In the genomic region with DNA sequence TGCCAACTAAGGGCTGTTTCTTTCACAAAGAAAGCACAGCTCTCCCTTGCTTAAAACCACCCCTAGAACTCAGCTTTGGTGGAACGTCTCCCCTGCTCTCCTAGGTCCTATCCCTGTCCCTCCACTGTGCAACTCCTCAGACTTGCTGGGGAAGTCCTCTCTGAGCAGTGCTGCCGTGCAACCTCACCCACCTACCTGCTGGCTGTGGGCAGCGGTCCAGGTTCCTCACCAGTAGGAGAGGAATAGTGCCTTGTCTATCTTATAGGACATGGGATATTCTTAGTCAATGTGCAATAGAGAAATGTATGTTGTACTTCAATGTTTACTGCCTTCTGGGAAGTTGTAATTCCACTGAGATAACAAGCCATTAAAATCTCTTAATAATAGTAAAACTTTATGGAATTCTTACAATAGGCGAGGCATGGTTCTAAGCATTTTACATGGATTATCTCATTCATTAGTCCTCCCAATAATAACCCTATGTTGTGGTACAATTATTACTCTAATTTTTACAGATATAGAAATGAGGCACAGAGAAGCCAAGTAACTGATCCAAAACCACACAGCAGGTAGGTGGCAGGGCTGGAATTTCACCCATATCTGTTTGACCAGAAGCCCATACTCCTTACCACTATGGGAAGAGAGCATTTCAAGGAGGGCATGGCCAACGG, we compare ENCODE assay signal across 14 cellular contexts. TPM values are rescaled to one million over a fixed set of nuclear protein-coding genes. Genes with fewer than 3 reads are reported as not detected.
A peak's percentile ranks its signal among the peaks of the same experiment; 100 is the strongest.
DNase-seq lines count a peak whose midpoint lies in the region; ATAC-seq, FAIRE-seq and TF ChIP-seq lines count a peak whose summit lies in the region.
"Had no signal": no experiment of that assay in that cellular context is flagged by ENCODE, and none has a peak within 500 bp of the region (broad histone marks: within the 10 kb centered on the region; RNA-seq: fewer than 3 reads in every experiment).

No MANE protein-coding gene starts in this region.

- H4K91ac ChIP-seq in H1 (replicated peaks; ENCODE audit: insufficient read length, low read length), result no peak overlapping the region

- H4K20me1 ChIP-seq in H1 (replicated peaks in 1 of 2; ENCODE audit: control insufficient read depth in 1 of 2, insufficient read depth in 2 of 2, low read length in 2 of 2) (peaks cover 0 to 4% of the 10 kb centered on the region in 2 experiments), Karpas-422 (ENCODE audit: insufficient read depth, low read depth, low read length) (no peaks in the 10 kb centered on the region)

- no peak overlapping the region for H2BK15ac ChIP-seq in H1 (ENCODE audit: low read length)

- H3K18ac ChIP-seq in H1 (ENCODE audit: extremely low read depth, low read length), result no peak overlapping the region

- H3K79me1 ChIP-seq in H1 (ENCODE audit: low read depth, low read length), result no peaks in the 10 kb centered on the region; the same call in 1 of the 2 replicates

- H3K27ac ChIP-seq in H1 (ENCODE audit: low read depth, low read length) (no peak overlapping the region), mucosa of rectum (ENCODE audit: low read depth in 2 of 2, low read length in 2 of 2) (peak overlapping the region; percentile 40 to 80), thoracic aorta (peak overlapping the region; percentile 94 to 97), Karpas-422 (ENCODE audit: low read length) (no peak overlapping the region)

- H2BK120ac ChIP-seq in H1 (replicated peaks; ENCODE audit: low read depth, low read length), result no peak overlapping the region

- CTCF ChIA-PET in H1 (lab: Charles Lee; ENCODE audit: partially characterized antibody), result interaction anchor here (1.0 to 3.6 kb wide), 3 partner anchors 21 to 120 kb away, joined by 4 to 17 read pairs (median 5); no protein-coding TSS in a partner anchor

- H3K56ac ChIP-seq in H1 (replicated peaks; ENCODE audit: insufficient read length, low read depth, low read length), result no peak overlapping the region

- H3K79me2 ChIP-seq in H1 (ENCODE audit: control insufficient read depth in 1 of 2, insufficient read depth in 2 of 2, low read length in 2 of 2) (no peaks in the 10 kb centered on the region), Karpas-422 (ENCODE audit: low read length) (no peaks in the 10 kb centered on the region)

- no peak overlapping the region for H4K8ac ChIP-seq in H1 (ENCODE audit: extremely low read depth, insufficient read depth, low read length)

- H3K4me1 ChIP-seq in H1 (replicated peaks in 1 of 4; ENCODE audit: control insufficient read depth in 3 of 4, insufficient read depth in 4 of 4, low read length in 3 of 4), result peaks cover 0 to 12% (median 6%) of the 10 kb centered on the region in 4 experiments; a peak in 6 of 7 replicates
- peaks cover under 1 to 23% of the 10 kb centered on the region in 2 donors for H3K4me1 ChIP-seq in mucosa of rectum (ENCODE audit: control insufficient read depth in 2 of 2, insufficient read depth in 2 of 2, low read length in 2 of 2)
- H3K4me1 ChIP-seq in thoracic aorta (ENCODE audit: control insufficient read depth in 1 of 2, low read depth in 2 of 2), result peaks cover 42 to 84% of the 10 kb centered on the region in 2 donors
- no peaks in the 10 kb centered on the region for H3K4me1 ChIP-seq in Karpas-422 (ENCODE audit: low read length)

- peaks cover 0 to 4% (median 0%) of the 10 kb centered on the region in 4 experiments; a peak in 2 of 8 replicates for H3K36me3 ChIP-seq in H1 (ENCODE audit: control insufficient read depth in 2 of 4, insufficient read depth in 4 of 4, low read length in 3 of 4)
- H3K36me3 ChIP-seq in mucosa of rectum (ENCODE audit: control insufficient read depth in 2 of 2, insufficient read depth in 2 of 2, low read length in 2 of 2), result no peaks in the 10 kb centered on the region
- no peaks in the 10 kb centered on the region for H3K36me3 ChIP-seq in thoracic aorta
- H3K36me3 ChIP-seq in Karpas-422 (ENCODE audit: insufficient read depth, low read length), result no peaks in the 10 kb centered on the region

- no peak for ATAC-seq in thoracic aorta (ENCODE audit: insufficient number of reproducible peaks, low FRiP score, low read depth)
- no peak for ATAC-seq in HG03521 (IDR thresholded peaks at IDR 0.05; ENCODE audit: unreplicated experiment)
- ATAC-seq: natural killer cell treated with Interleukin-12 subunit alpha and Interleukin-12 subunit beta and Interleukin-15 and Interleukin-18, amount 100 ng/mL, for 72 hours had no signal

- WGBS in H1 (ENCODE audit: extremely low coverage in 1 of 2, insufficient coverage in 1 of 2, insufficient read length in 1 of 2, insufficient replicate concordance in 2 of 2, low coverage in 1 of 2, low lambda C conversion rate in 2 of 2, missing lambda C conversion rate in 1 of 2), 2 experiments, result 80% methylated on average over 5 of the region's 5 CpGs; no CpG with 5 or more reads in 1 of the 2 experiments

- TF ChIP-seq RAD21 in H1 (IDR thresholded peaks at IDR 0.05 in 1 of 2, conservative IDR thresholded peaks at IDR 0.05 in 1 of 2; ENCODE audit: low read depth in 2 of 2, low read length in 2 of 2), result no peak

- H2BK5ac ChIP-seq in H1 (ENCODE audit: low read depth, low read length), result no peak overlapping the region

- POLR2A ChIA-PET in H1 (lab: Charles Lee; ENCODE audit: partially characterized antibody), result interaction anchor here (1.1 kb wide), 1 partner anchor 45 kb away, joined by 3 read pairs; no protein-coding TSS in a partner anchor

- no peak overlapping the region for H3K14ac ChIP-seq in H1 (ENCODE audit: insufficient read length)

- no peak overlapping the region for H3K23ac ChIP-seq in H1 (ENCODE audit: insufficient read length)

- H2BK12ac ChIP-seq in H1 (ENCODE audit: low read depth, low read length), result no peak overlapping the region; the same call in 1 of the 2 replicates

- no peak overlapping the region for H3K4me3 ChIP-seq in LNCaP clone FGC (ENCODE audit: low read depth, low read length)
- no peak overlapping the region for H3K4me3 ChIP-seq in H1 (ENCODE audit: extremely low read depth in 1 of 4, insufficient read depth in 2 of 4, low read depth in 3 of 4, low read length in 4 of 4)
- no peak overlapping the region for H3K4me3 ChIP-seq in mucosa of rectum (ENCODE audit: low read length in 2 of 2)
- no peak overlapping the region for H3K4me3 ChIP-seq in thoracic aorta
- no peak overlapping the region for H3K4me3 ChIP-seq in Karpas-422 (ENCODE audit: low read length)

- H2BK20ac ChIP-seq in H1 (ENCODE audit: low read length), result no peak overlapping the region

- no peak overlapping the region for H2AK5ac ChIP-seq in H1 (ENCODE audit: low read depth, low read length)

- H3K9me3 ChIP-seq in H1 (ENCODE audit: insufficient read depth in 2 of 2, low read depth in 1 of 2, low read length in 1 of 2), result no peaks in the 10 kb centered on the region
- no peaks in the 10 kb centered on the region for H3K9me3 ChIP-seq in mucosa of rectum (ENCODE audit: control insufficient read depth in 2 of 2, low read length in 2 of 2)
- no peaks in the 10 kb centered on the region for H3K9me3 ChIP-seq in thoracic aorta
- H3K9me3 ChIP-seq in Karpas-422 (ENCODE audit: low read length), result no peaks in the 10 kb centered on the region

- no peak overlapping the region for H2AFZ ChIP-seq in H1 (ENCODE audit: low read length)
- H2AFZ ChIP-seq in Karpas-422 (ENCODE audit: low read length), result no peak overlapping the region

- H3K9ac ChIP-seq in H1 (replicated peaks in 1 of 4; ENCODE audit: extremely low read depth in 1 of 4, low read depth in 3 of 4, low read length in 3 of 4), result no peak overlapping the region
- no peak overlapping the region for H3K9ac ChIP-seq in mucosa of rectum (ENCODE audit: low read depth in 1 of 2, low read length in 2 of 2)
- H3K9ac ChIP-seq in Karpas-422 (ENCODE audit: low read length), result no peak overlapping the region

- TF ChIP-seq POLR2A in H1 (IDR thresholded peaks at IDR 0.05; ENCODE audit: control extremely low read depth in 1 of 2, low read depth in 2 of 2, low read length in 2 of 2), result no peak

- H3K4ac ChIP-seq in H1 (replicated peaks; ENCODE audit: insufficient read length, low read depth, low read length), result no peak overlapping the region

- peak; percentile 84 for DNase-seq in LNCaP clone FGC (ENCODE audit: low read depth)
- no peak for DNase-seq in H1 (ENCODE audit: low read depth in 1 of 2, low spot score in 2 of 2)
- no peak for DNase-seq in thoracic aorta (ENCODE audit: low spot score)
- DNase-seq in SKM-1 treated with dmso at 0.1 percent for 144 hours (lab: John Stamatoyannopoulos, UW; ENCODE audit: unreplicated experiment), result no peak
- DNase-seq in SK-N-DZ (ENCODE audit: low spot score), result no peak
- DNase-seq in Karpas-422, result no peak
- DNase-seq: activated CD4-positive, alpha-beta T cell treated with anti-CD3 and anti-CD28 coated beads, Interleukin-2, amount 10 ng/mL, durations not matched to agents 7 days and 5 days; erythroblast; immature natural killer cell; stimulated activated CD4-positive, alpha-beta T cell treated with anti-CD3 and anti-CD28 coated beads, Interleukin-4, amount 100 ng/mL, for 1 hour; stimulated activated naive CD4-positive, alpha-beta T cell had no signal

- TF ChIP-seq EP300 in H1 (IDR thresholded peaks at IDR 0.05; ENCODE audit: borderline replicate concordance in 1 of 2, low read depth in 2 of 2, low read length in 2 of 2), result no peak

- H4K5ac ChIP-seq in H1 (ENCODE audit: insufficient read length, low read depth, low read length), result no peak overlapping the region

- TF ChIP-seq CTCF in LNCaP clone FGC (IDR thresholded peaks at IDR 0.05; ENCODE audit: control insufficient read depth, extremely low read depth, insufficient read depth) (no peak), H1 (IDR thresholded peaks at IDR 0.05; ENCODE audit: control extremely low read depth in 1 of 3, insufficient read depth in 1 of 3, low read depth in 1 of 3, low read length in 3 of 3) (no peak), thoracic aorta (IDR thresholded peaks at IDR 0.05) (no peak)

- no peaks in the 10 kb centered on the region for H3K9me2 ChIP-seq in Karpas-422 (replicated peaks; ENCODE audit: insufficient read depth, low read length)

- FAIRE-seq in H1 (lab: Jason Lieb, UNC), result no peak

- no peaks in the 10 kb centered on the region for H3K27me3 ChIP-seq in H1 (replicated peaks in 1 of 4; ENCODE audit: control insufficient read depth in 3 of 4, extremely low read depth in 1 of 4, insufficient read depth in 3 of 4, low read length in 3 of 4)
- no peaks in the 10 kb centered on the region for H3K27me3 ChIP-seq in mucosa of rectum (ENCODE audit: control insufficient read depth in 2 of 2, insufficient read depth in 2 of 2, low read length in 2 of 2)
- H3K27me3 ChIP-seq in thoracic aorta (replicated peaks; ENCODE audit: insufficient read depth), result no peaks in the 10 kb centered on the region
- H3K27me3 ChIP-seq in Karpas-422 (ENCODE audit: low read length), result no peaks in the 10 kb centered on the region

- H3K23me2 ChIP-seq in H1 (ENCODE audit: low read depth, low read length), result no peaks in the 10 kb centered on the region

- H3K4me2 ChIP-seq in H1 (ENCODE audit: insufficient read depth in 1 of 2, low read depth in 2 of 2, low read length in 2 of 2) (no peak overlapping the region), Karpas-422 (ENCODE audit: low read depth, low read length, poor library complexity, severe bottlenecking) (no peak overlapping the region)

RNA-seq across cellular contexts. Expression of a gene that starts 51.6 kb away (rescaled TPM):
- total RNA-seq in H1 (2021; fragmentation: NEBNext Ultra II Directional; extraction: Animal tissue kit (Norgen Biotek cat#: 25700)), result 55.8 and 59.0 TPM in 2 replicates
- polyA plus RNA-seq in H1 (2011; rRNA removed), result 21.4 and 32.8 TPM in 2 replicates
- 29.2 TPM for polyA plus RNA-seq in H1 (2011; cell fraction: cytosol; rRNA removed)
- polyA plus RNA-seq in H1 (2011; cell fraction: nucleus; rRNA removed), result 14.2 TPM
- 40.7 to 48.2 TPM (median 46.3 TPM) in 4 replicates for polyA plus RNA-seq in H1 (2012, experiment 1 of 2)
- polyA plus RNA-seq in H1 (2012, experiment 2 of 2), result 8.8 TPM
- 23.5 TPM for polyA plus RNA-seq in H1 (2013, experiment 1 of 2)
- polyA plus RNA-seq in H1 (2013, experiment 2 of 2), result 22.8 TPM
- 36.1 and 46.9 TPM in 2 replicates for polyA minus RNA-seq in H1 (2011; rRNA and poly(A)+ RNA removed)
- polyA minus RNA-seq in H1 (2011; cell fraction: cytosol; rRNA and poly(A)+ RNA removed), result 48.1 TPM
- 31.1 TPM for polyA minus RNA-seq in H1 (2011; cell fraction: nucleus; rRNA and poly(A)+ RNA removed)
- 10 to 100 TPM; 20.8 to 29.6 TPM for total RNA-seq in thoracic aorta
- 34.7 and 40.5 TPM in 2 replicates for polyA plus RNA-seq in SK-N-DZ (2014; cell fraction: cytosol; rRNA removed)
- 27.0 and 30.9 TPM in 2 replicates for polyA plus RNA-seq in SK-N-DZ (2014; cell fraction: nucleus; rRNA removed)
- 17.4 and 30.2 TPM in 2 replicates for total RNA-seq in Karpas-422 (2014; rRNA removed; shearing (Covaris generic); ENCODE audit: low replicate concordance)

Comparison
In these comparisons a context has a peak if more than half of its experiments do, and no peak if none do; other contexts are left out.
1. H3K27ac ChIP-seq: peak in mucosa of rectum (2 of 2) and thoracic aorta (2 of 2); none in H1 (single experiment) and Karpas-422 (single experiment).